Comparison of ENCODE assay signal across 1 cellular context in genomic region chr7:730501-731439, GRCh38.
TF ChIP-seq lines count a peak whose summit lies in the region.

No MANE protein-coding gene starts in this region.

TF ChIP-seq in GM12878, 131 proteins besides CTCF, POLR2A, EP300 and RAD21:
- TF ChIP-seq BCL3 (IDR thresholded peaks at IDR 0.05; ENCODE audit: borderline replicate concordance, insufficient read depth, low read depth, low read length, poor library complexity, severe bottlenecking), result no peak
- no peak for TF ChIP-seq ZNF217 (IDR thresholded peaks at IDR 0.05)
- no peak for TF ChIP-seq NBN (IDR thresholded peaks at IDR 0.05)
- TF ChIP-seq MTA3 (IDR thresholded peaks at IDR 0.05; ENCODE audit: borderline replicate concordance, low read length), result no peak
- TF ChIP-seq POLR2AphosphoS2 (IDR thresholded peaks at IDR 0.05; ENCODE audit: low read depth, low read length), result no peak
- TF ChIP-seq RAD51 (IDR thresholded peaks at IDR 0.05), result no peak
- no peak for TF ChIP-seq ZBTB4 (CRISPR knock-in tag; IDR thresholded peaks at IDR 0.05)
- TF ChIP-seq HDAC6 (IDR thresholded peaks at IDR 0.05; ENCODE audit: unreplicated experiment), result no peak
- TF ChIP-seq CREM (IDR thresholded peaks at IDR 0.05; ENCODE audit: low read depth), result no peak
- TF ChIP-seq ATF3 (IDR thresholded peaks at IDR 0.05; ENCODE audit: borderline replicate concordance, extremely low read depth, low read depth, low read length), result no peak
- TF ChIP-seq E2F8 (IDR thresholded peaks at IDR 0.05; ENCODE audit: low read depth, partially characterized antibody), result no peak
- TF ChIP-seq CEBPB (IDR thresholded peaks at IDR 0.05; ENCODE audit: borderline replicate concordance in 1 of 2, low read depth in 2 of 2, low read length in 2 of 2), result no peak
- TF ChIP-seq ZNF207 (IDR thresholded peaks at IDR 0.05; ENCODE audit: borderline replicate concordance), result no peak
- TF ChIP-seq SREBF2 (IDR thresholded peaks at IDR 0.05; ENCODE audit: low read length), result no peak
- no peak for TF ChIP-seq MLLT1 (IDR thresholded peaks at IDR 0.05)
